Comparison of ENCODE assay signal across 24 cellular contexts in genomic region chr7:101722247-101722646, GRCh38.
"Had no signal": no experiment of that assay in that cellular context is flagged by ENCODE, and none has a peak within 500 bp of the region (broad histone marks: within the 10 kb centered on the region; RNA-seq: fewer than 3 reads in every experiment).

No MANE protein-coding gene starts in this region.

- DNase-seq: activated CD4-positive, alpha-beta memory T cell treated with anti-CD3 and anti-CD28 coated beads for 36 hours; activated CD4-positive, alpha-beta T cell treated with anti-CD3 and anti-CD28 coated beads, Interleukin-2, amount 10 ng/mL, durations not matched to agents 24 days and 14 days; activated CD4-positive, CD25-positive, alpha-beta regulatory T cell treated with anti-CD3 and anti-CD28 coated beads, Interleukin-2, amount 50 U/mL, for 72 hours; activated CD8-positive, alpha-beta memory T cell treated with anti-CD3 and anti-CD28 coated beads, Interleukin-2, amount 50 U/mL, for 48 hours; activated gamma-delta T cell treated with Interleukin-2 at 50 U/mL for 16 hours; activated naive CD4-positive, alpha-beta T cell treated with anti-CD3 and anti-CD28 coated beads, Interleukin-2, amount 50 U/mL, for 16 hours; activated T-cell treated with anti-CD3 and anti-CD28 coated beads, Interleukin-2, amount 50 U/mL, for 4 hours; amygdala; caudate nucleus; cortex of kidney; head of caudate nucleus; kidney glomerular epithelial cell; right lobe of liver; stimulated activated CD4-positive, alpha-beta T cell treated with anti-CD3 and anti-CD28 coated beads, Interleukin-2, amount 100 ng/mL, for 48 hours; stimulated activated naive CD8-positive, alpha-beta T cell treated with anti-CD3 and anti-CD28 coated beads, Interleukin-15, Interleukin-2, amounts not matched to agents 100 U/mL and 50 U/mL, for 24 hours; T-helper 17 cell had no signal

- H3K27ac Mint-ChIP-seq: activated CD4-positive, alpha-beta memory T cell treated with anti-CD3 and anti-CD28 coated beads for 36 hours; activated CD4-positive, alpha-beta T cell treated with anti-CD3 and anti-CD28 coated beads, Interleukin-2, amount 10 ng/mL, durations not matched to agents 24 days and 14 days; activated T-helper 17 cell treated with anti-CD3 and anti-CD28 coated beads, Interleukin-2, amount 50 U/mL, for 72 hours; nephron; T-helper 17 cell; type B pancreatic cell had no signal

- H3K4me3 Mint-ChIP-seq: activated CD4-positive, alpha-beta memory T cell treated with anti-CD3 and anti-CD28 coated beads for 36 hours; activated CD4-positive, alpha-beta T cell treated with anti-CD3 and anti-CD28 coated beads, Interleukin-2, amount 10 ng/mL, durations not matched to agents 24 days and 14 days; activated T-cell treated with anti-CD3 and anti-CD28 coated beads, Interleukin-2, amount 50 U/mL, for 4 hours; activated T-helper 17 cell treated with anti-CD3 and anti-CD28 coated beads, Interleukin-2, amount 50 U/mL, for 72 hours; nephron; T-helper 17 cell; type B pancreatic cell had no signal

- H3K36me3 Mint-ChIP-seq: activated CD4-positive, alpha-beta memory T cell treated with anti-CD3 and anti-CD28 coated beads for 36 hours; type B pancreatic cell had no signal

- ATAC-seq: activated T-cell treated with anti-CD3 and anti-CD28 coated beads, Interleukin-2, amount 50 U/mL, for 4 hours; activated T-helper 17 cell treated with anti-CD3 and anti-CD28 coated beads, Interleukin-2, amount 50 U/mL, for 72 hours; left lobe of liver; mucosa of descending colon; right lobe of liver; stimulated activated naive CD8-positive, alpha-beta T cell treated with anti-CD3 and anti-CD28 coated beads, Interleukin-15, Interleukin-2, amounts not matched to agents 100 U/mL and 50 U/mL, for 24 hours; T-helper 17 cell had no signal

- H3K4me3 ChIP-seq: esophagus muscularis mucosa, lung, mucosa of descending colon, right lobe of liver had no signal

- H3K27ac ChIP-seq: esophagus muscularis mucosa, neutrophil, right lobe of liver had no signal

- H3K4me1 Mint-ChIP-seq: activated CD4-positive, alpha-beta T cell treated with anti-CD3 and anti-CD28 coated beads, Interleukin-2, amount 10 ng/mL, durations not matched to agents 24 days and 14 days; activated T-helper 17 cell treated with anti-CD3 and anti-CD28 coated beads, Interleukin-2, amount 50 U/mL, for 72 hours had no signal

- H3K27me3 Mint-ChIP-seq: activated CD4-positive, alpha-beta memory T cell treated with anti-CD3 and anti-CD28 coated beads for 36 hours had no signal

- H3K9me3 Mint-ChIP-seq: activated T-cell treated with anti-CD3 and anti-CD28 coated beads, Interleukin-2, amount 50 U/mL, for 4 hours; type B pancreatic cell had no signal

- H3K36me3 ChIP-seq: esophagus muscularis mucosa, neutrophil, right lobe of liver had no signal

- H3K27me3 ChIP-seq: esophagus muscularis mucosa, neutrophil, right lobe of liver had no signal

- H3K9me3 ChIP-seq: mucosa of descending colon, neutrophil, right lobe of liver had no signal
